In the genomic region with DNA sequence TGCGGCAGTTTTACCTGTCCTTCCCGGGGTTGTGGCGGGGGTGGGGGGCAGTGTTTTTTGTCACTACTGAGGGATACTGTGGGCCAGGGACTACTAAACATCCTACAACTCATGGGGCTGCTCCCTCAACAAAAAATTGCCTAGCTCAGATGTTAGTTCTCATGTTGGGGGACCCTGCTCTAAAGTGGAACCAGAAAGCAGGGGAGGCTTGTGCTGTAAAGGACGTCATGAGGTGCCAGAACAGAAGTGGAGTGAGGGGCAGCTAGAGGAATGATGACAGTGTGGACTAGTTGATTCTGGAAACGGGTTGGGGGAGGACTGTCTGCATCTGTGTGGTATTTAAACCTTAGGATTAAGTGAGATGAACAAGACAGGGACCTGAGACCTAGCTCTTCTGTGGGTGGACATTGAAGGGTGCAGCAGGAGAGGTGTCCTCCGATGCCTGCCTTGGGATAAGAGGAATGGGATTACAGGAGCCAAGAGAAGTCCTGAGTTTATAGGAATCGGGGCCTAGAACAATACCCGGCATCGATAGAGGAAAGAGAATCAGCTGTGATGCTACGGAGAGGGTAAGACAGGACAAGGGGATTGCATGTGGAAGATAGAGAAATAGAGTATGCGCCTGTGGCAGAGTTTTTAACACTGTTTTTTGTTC, we compare ENCODE assay signal across 9 cellular contexts. TPM values are rescaled to one million over a fixed set of nuclear protein-coding genes. Genes with fewer than 3 reads are reported as not detected.
DNase-seq lines count a peak whose midpoint lies in the region; ATAC-seq and TF ChIP-seq lines count a peak whose summit lies in the region.
"Had no signal": no experiment of that assay in that cellular context is flagged by ENCODE, and none has a peak within 500 bp of the region (broad histone marks: within the 10 kb centered on the region; RNA-seq: fewer than 3 reads in every experiment).

No MANE protein-coding gene starts in this region.

- H3K36me3 Mint-ChIP-seq in CD14-positive monocyte = peaks cover 52 to 59% of the 10 kb centered on the region in 2 donors
- peaks cover 35% of the 10 kb centered on the region for H3K36me3 Mint-ChIP-seq in activated naive CD8-positive, alpha-beta T cell
- H3K36me3 Mint-ChIP-seq in naive thymus-derived CD4-positive, alpha-beta T cell = peaks cover 14 to 54% (median 37%) of the 10 kb centered on the region in 5 donors

- H3K4me3 Mint-ChIP-seq in CD14-positive monocyte = no peak overlapping the region
- H3K4me3 Mint-ChIP-seq in activated naive CD8-positive, alpha-beta T cell = peak overlapping the region; percentile 99
- peak overlapping the region in 9 of 10 donors; percentile 9 to 99 (median 66) for H3K4me3 Mint-ChIP-seq in naive thymus-derived CD4-positive, alpha-beta T cell

- peak overlapping the region in 6 of 7 donors; percentile 4 to 86 (median 46) for H3K27ac Mint-ChIP-seq in CD14-positive monocyte
- H3K27ac Mint-ChIP-seq in activated naive CD8-positive, alpha-beta T cell = peak overlapping the region; percentile 98
- peak overlapping the region; percentile 28 to 98 (median 83) for H3K27ac Mint-ChIP-seq in naive thymus-derived CD4-positive, alpha-beta T cell

- CTCF ChIA-PET in naive thymus-derived CD4-positive, alpha-beta T cell (lab: Charles Lee) = interaction anchor here (0.6 to 1.3 kb wide), 4 partner anchors 10 to 416 kb away, joined by 3 to 6 read pairs (median 3); no protein-coding TSS in a partner anchor

- H3K4me1 Mint-ChIP-seq in CD14-positive monocyte = peaks cover 36% of the 10 kb centered on the region
- H3K4me1 Mint-ChIP-seq in activated naive CD8-positive, alpha-beta T cell (ENCODE audit: low read depth) = peaks cover 54% of the 10 kb centered on the region
- H3K4me1 Mint-ChIP-seq in naive thymus-derived CD4-positive, alpha-beta T cell = peaks cover 36 to 59% (median 53%) of the 10 kb centered on the region in 7 donors

- no peak for TF ChIP-seq POLR2A in thyroid gland (IDR thresholded peaks at IDR 0.05)

- intact Hi-C loops in CD14-positive monocyte (cut with micrococcal nuclease) (no loop called here), thyroid gland (cut with DNase I) (no loop called here)
- intact Hi-C loops in naive thymus-derived CD4-positive, alpha-beta T cell (cut with micrococcal nuclease) = loop anchor here in 1 of 2 donors (5.0 to 10.0 kb wide), 6 partner anchors 148 to 1667 kb away; a partner anchor contains a TSS

- H3K27me3 ChIP-seq in naive thymus-derived CD4-positive, alpha-beta T cell (ENCODE audit: control insufficient read depth in 2 of 2, insufficient read depth in 2 of 2, low read length in 2 of 2) = no peaks in the 10 kb centered on the region
- H3K27me3 ChIP-seq in thyroid gland = no peaks in the 10 kb centered on the region

- peak overlapping the region; percentile 87 for H3K4me3 ChIP-seq in HFF-Myc (replicated peaks; ENCODE audit: low read depth, low read length)
- no peak overlapping the region for H3K4me3 ChIP-seq in naive thymus-derived CD4-positive, alpha-beta T cell (ENCODE audit: low read length)
- no peak overlapping the region for H3K4me3 ChIP-seq in thyroid gland (replicated peaks in 1 of 3)

- peaks cover 0 to 2% (median 0%) of the 10 kb centered on the region in 7 donors for H3K9me3 Mint-ChIP-seq in CD14-positive monocyte
- no peaks in the 10 kb centered on the region for H3K9me3 Mint-ChIP-seq in activated naive CD8-positive, alpha-beta T cell (ENCODE audit: low read depth)
- H3K9me3 Mint-ChIP-seq in naive thymus-derived CD4-positive, alpha-beta T cell = peaks cover 0 to 3% (median 0%) of the 10 kb centered on the region in 11 donors

- peaks cover under 1 to 3% (median under 1%) of the 10 kb centered on the region in 3 donors for H3K27me3 Mint-ChIP-seq in CD14-positive monocyte (ENCODE audit: low read depth in 3 of 3)
- no peaks in the 10 kb centered on the region for H3K27me3 Mint-ChIP-seq in activated naive CD8-positive, alpha-beta T cell
- no peaks in the 10 kb centered on the region for H3K27me3 Mint-ChIP-seq in naive thymus-derived CD4-positive, alpha-beta T cell

- no peak for ATAC-seq in naive thymus-derived CD4-positive, alpha-beta T cell

- no peaks in the 10 kb centered on the region for H3K9me3 ChIP-seq in naive thymus-derived CD4-positive, alpha-beta T cell (ENCODE audit: control insufficient read depth in 2 of 3, low read length in 3 of 3)
- H3K9me3 ChIP-seq in thyroid gland = no peaks in the 10 kb centered on the region

- no peak for DNase-seq in CD14-positive monocyte (ENCODE audit: low spot score)
- DNase-seq in HFF-Myc (ENCODE audit: extremely low read depth, low read depth) = no peak
- no peak for DNase-seq in naive thymus-derived CD4-positive, alpha-beta T cell
- no peak for DNase-seq in NCI-H2171 (lab: John Stamatoyannopoulos, UW)
- no peak for DNase-seq in NCI-H1417 (lab: John Stamatoyannopoulos, UW)
- DNase-seq in stimulated activated CD4-positive, alpha-beta T cell treated with anti-CD3 and anti-CD28 coated beads, Interleukin-2, amount 100 ng/mL, for 24 hours = no peak
- no peak for DNase-seq in thyroid gland
- DNase-seq: NCI-H446 treated with DMSO at 0.1 percent for 48 hours had no signal

- H3K27ac ChIP-seq in naive thymus-derived CD4-positive, alpha-beta T cell (ENCODE audit: low read depth, low read length) = peak overlapping the region; percentile 86
- H3K27ac ChIP-seq in thyroid gland = no peak overlapping the region

- POLR2A ChIA-PET in naive thymus-derived CD4-positive, alpha-beta T cell (lab: Charles Lee) = interaction anchor here (0.6 to 1.3 kb wide), 4 partner anchors 10 to 828 kb away, joined by 3 read pairs; no protein-coding TSS in a partner anchor

- 93% methylated on average over 10 to 11 of the region's 11 CpGs for WGBS in thyroid gland, 2 donors

- peaks cover 16 to 18% of the 10 kb centered on the region in 2 donors for H3K4me1 ChIP-seq in naive thymus-derived CD4-positive, alpha-beta T cell (ENCODE audit: control insufficient read depth in 2 of 2, insufficient read depth in 2 of 2, low read length in 2 of 2)
- peaks cover 9 to 13% of the 10 kb centered on the region in 2 donors for H3K4me1 ChIP-seq in thyroid gland

- H3K36me3 ChIP-seq in naive thymus-derived CD4-positive, alpha-beta T cell (ENCODE audit: control insufficient read depth in 2 of 3, insufficient read depth in 3 of 3, low read length in 3 of 3) = peaks cover 23 to 54% (median 28%) of the 10 kb centered on the region in 3 experiments
- H3K36me3 ChIP-seq in thyroid gland = peaks cover 37 to 52% of the 10 kb centered on the region in 2 donors

- TF ChIP-seq CTCF in CD14-positive monocyte (IDR thresholded peaks at IDR 0.05) (no peak), HFF-Myc (IDR thresholded peaks at IDR 0.05; ENCODE audit: low read depth, low read length, missing control alignments) (no peak), thyroid gland (IDR thresholded peaks at IDR 0.05) (no peak)

RNA-seq across cellular contexts. Expression of a gene that starts 2.7 kb away (rescaled TPM):
- polyA plus RNA-seq in CD14-positive monocyte = 1,000 to 10,000 TPM; 1,998 to 2,299 TPM
- total RNA-seq in naive thymus-derived CD4-positive, alpha-beta T cell = 1,000 to 10,000 TPM; 1,182 to 2,835 (median 2,548) TPM
- 1,000 to 10,000 TPM; 6,467 to 8,686 TPM for polyA plus RNA-seq in naive thymus-derived CD4-positive, alpha-beta T cell
- total RNA-seq in thyroid gland = 1,000 to 10,000 TPM in 1 of 4 donors, 100 to 1,000 TPM in 3; 216 to 1,406 (median 718) TPM

Comparison
In these comparisons a context has a peak if more than half of its experiments do, and no peak if none do; other contexts are left out.
1. H3K27ac Mint-ChIP-seq: peak in every context shown above with its lines; median percentile 98 in activated naive CD8-positive, alpha-beta T cell; 83 in naive thymus-derived CD4-positive, alpha-beta T cell; 46 in CD14-positive monocyte.
2. H3K4me3 Mint-ChIP-seq: peak in activated naive CD8-positive, alpha-beta T cell (single experiment) and naive thymus-derived CD4-positive, alpha-beta T cell (9 of 10); none in CD14-positive monocyte (0 of 2).